In the genomic region with DNA sequence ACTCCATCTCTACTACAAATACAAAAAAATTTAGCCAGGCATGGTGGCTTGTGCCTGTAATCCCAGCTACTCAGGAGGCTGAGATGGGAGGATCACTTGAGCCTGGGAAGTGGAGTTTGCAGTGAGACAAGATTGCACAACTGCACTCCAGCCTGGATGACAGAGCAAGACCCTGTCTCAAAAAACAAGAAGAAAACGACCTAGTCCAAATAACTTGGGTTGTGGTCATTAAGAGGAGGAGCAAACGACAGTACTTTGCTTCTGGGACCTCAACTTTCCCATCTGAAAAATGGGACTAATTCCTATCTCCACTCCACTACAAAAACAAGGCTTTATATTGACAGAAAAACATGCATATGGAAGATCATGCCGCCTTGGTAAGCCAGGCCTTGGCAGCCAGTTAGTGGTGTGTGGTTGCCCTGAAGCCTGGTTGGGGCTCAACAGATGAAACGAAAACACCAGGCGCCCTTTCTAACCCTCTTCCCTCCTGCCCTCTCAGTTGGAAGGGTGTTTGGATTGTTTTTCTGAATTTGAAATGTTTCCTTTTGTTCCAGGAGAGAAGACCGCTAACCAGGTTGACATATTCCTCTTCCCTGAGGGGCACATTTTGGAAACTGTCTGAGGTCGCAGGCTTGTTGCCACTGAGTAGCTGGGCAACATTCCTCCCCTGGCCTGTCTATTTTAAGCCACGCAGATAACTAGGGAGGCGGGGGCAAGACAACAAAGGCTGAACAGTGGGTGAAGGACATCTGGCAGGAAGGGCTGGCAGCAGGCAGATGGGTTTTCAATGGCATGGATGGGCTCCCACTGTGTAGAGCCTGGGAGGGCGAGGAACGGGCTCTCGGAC, we compare ENCODE assay signal across 1 cellular context.
A peak's percentile ranks its signal among the peaks of the same experiment; 100 is the strongest.
TF ChIP-seq lines count a peak whose summit lies in the region.

No MANE protein-coding gene starts in this region.

TF ChIP-seq in HepG2, 621 proteins besides CTCF, POLR2A, EP300 and RAD21:
- peak; percentile 97 for TF ChIP-seq ZNF629 (CRISPR knock-in tag; conservative IDR thresholded peaks at IDR 0.05)
- TF ChIP-seq ZMYM3 (CRISPR knock-in tag; IDR thresholded peaks at IDR 0.05) = peak; percentile 83
- TF ChIP-seq CEBPG (CRISPR knock-in tag; IDR thresholded peaks at IDR 0.05) = 0 out of 2 replicates have a peak, but pooled peaks have one; percentile 20
- TF ChIP-seq, protein P1, sequence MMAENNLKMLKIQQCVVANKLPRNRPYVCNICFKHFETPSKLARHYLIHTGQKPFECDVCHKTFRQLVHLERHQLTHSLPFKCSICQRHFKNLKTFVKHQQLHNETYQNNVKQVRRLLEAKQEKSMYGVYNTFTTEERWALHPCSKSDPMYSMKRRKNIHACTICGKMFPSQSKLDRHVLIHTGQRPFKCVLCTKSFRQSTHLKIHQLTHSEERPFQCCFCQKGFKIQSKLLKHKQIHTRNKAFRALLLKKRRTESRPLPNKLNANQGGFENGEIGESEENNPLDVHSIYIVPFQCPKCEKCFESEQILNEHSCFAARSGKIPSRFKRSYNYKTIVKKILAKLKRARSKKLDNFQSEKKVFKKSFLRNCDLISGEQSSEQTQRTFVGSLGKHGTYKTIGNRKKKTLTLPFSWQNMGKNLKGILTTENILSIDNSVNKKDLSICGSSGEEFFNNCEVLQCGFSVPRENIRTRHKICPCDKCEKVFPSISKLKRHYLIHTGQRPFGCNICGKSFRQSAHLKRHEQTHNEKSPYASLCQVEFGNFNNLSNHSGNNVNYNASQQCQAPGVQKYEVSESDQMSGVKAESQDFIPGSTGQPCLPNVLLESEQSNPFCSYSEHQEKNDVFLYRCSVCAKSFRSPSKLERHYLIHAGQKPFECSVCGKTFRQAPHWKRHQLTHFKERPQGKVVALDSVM (CRISPR knock-in tag; IDR thresholded peaks at IDR 0.05) = peak; percentile 82
- no peak for TF ChIP-seq ZNF44 (CRISPR knock-in tag; IDR thresholded peaks at IDR 0.05)
- no peak for TF ChIP-seq CHD2 (IDR thresholded peaks at IDR 0.05; ENCODE audit: low read depth, low read length)
- TF ChIP-seq, protein P2, sequence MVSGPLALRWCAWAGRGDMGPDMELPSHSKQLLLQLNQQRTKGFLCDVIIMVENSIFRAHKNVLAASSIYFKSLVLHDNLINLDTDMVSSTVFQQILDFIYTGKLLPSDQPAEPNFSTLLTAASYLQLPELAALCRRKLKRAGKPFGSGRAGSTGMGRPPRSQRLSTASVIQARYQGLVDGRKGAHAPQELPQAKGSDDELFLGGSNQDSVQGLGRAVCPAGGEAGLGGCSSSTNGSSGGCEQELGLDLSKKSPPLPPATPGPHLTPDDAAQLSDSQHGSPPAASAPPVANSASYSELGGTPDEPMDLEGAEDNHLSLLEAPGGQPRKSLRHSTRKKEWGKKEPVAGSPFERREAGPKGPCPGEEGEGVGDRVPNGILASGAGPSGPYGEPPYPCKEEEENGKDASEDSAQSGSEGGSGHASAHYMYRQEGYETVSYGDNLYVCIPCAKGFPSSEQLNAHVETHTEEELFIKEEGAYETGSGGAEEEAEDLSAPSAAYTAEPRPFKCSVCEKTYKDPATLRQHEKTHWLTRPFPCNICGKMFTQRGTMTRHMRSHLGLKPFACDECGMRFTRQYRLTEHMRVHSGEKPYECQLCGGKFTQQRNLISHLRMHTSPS (CRISPR knock-in tag; IDR thresholded peaks at IDR 0.05; ENCODE audit: low read depth) = peak; percentile 54; the same call in 1 of the 2 replicates
